9 cellular contexts compared by ENCODE assay signal in the genomic region with DNA sequence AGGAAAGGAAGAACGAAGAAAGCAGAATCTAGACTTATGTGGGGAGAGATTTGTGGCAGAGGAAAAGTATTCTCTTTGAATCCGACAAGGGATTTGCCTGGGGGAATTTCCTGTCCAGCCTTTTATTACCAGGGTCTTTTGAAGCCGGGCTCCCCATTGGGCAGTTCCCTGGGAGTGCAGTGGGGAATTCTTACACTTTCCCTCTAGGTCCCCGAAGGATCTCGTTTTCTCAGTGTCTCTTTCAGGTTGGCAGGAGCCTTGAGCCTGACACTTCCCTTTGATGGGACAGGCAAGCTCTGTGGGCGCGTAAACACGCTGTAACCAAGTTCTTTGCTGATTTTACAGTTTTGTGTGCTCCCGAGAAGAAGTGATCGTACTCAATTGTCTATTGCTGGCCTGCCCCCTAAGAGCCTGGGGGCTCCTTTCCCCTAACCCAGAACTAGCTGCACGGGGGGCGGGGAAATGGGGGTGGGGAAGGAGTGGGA.
A peak's percentile ranks its signal among the peaks of the same experiment; 100 is the strongest.
DNase-seq lines count a peak whose midpoint lies in the region; ATAC-seq and TF ChIP-seq lines count a peak whose summit lies in the region.
"Had no signal": no experiment of that assay in that cellular context is flagged by ENCODE, and none has a peak within 500 bp of the region (broad histone marks: within the 10 kb centered on the region; RNA-seq: fewer than 3 reads in every experiment).

No MANE protein-coding gene starts in this region.

- TF ChIP-seq CTCF in GM10266 (IDR thresholded peaks at IDR 0.05; ENCODE audit: control insufficient read depth, insufficient read depth, low read depth, missing control alignments): no peak
- no peak for TF ChIP-seq CTCF in foreskin fibroblast (IDR thresholded peaks at IDR 0.05; ENCODE audit: low read depth, low read length)
- no peak for TF ChIP-seq CTCF in retinal pigment epithelial cell (conservative IDR thresholded peaks at IDR 0.05; ENCODE audit: low read depth, low read length)

- H3K4me3 ChIP-seq in foreskin fibroblast (ENCODE audit: low read depth in 1 of 2, low read length in 2 of 2) (peak overlapping the region; percentile 61 to 83), retinal pigment epithelial cell (ENCODE audit: low read length) (peak overlapping the region; percentile 76)

- ATAC-seq in HG02852 (IDR thresholded peaks at IDR 0.05; ENCODE audit: unreplicated experiment) (no peak), GM21786 (IDR thresholded peaks at IDR 0.05; ENCODE audit: unreplicated experiment) (no peak), HG03045 (IDR thresholded peaks at IDR 0.05; ENCODE audit: unreplicated experiment) (no peak)
- ATAC-seq: activated CD4-positive, CD25-positive, alpha-beta regulatory T cell treated with anti-CD3 and anti-CD28 coated beads, Interleukin-2, amount 50 U/mL, for 24 hours had no signal

- DNase-seq in GM10266 (ENCODE audit: extremely low spot score): peak; percentile 46
- DNase-seq in NOMO-1 treated with dmso at 0.1 percent for 144 hours (lab: John Stamatoyannopoulos, UW; ENCODE audit: unreplicated experiment): peak; percentile 62
- peak in 1 of 2 donors; percentile 36 for DNase-seq in foreskin fibroblast
- DNase-seq in retinal pigment epithelial cell (ENCODE audit: low read depth): no peak
- no peak for DNase-seq in activated naive CD4-positive, alpha-beta T cell treated with Interleukin-2 at 50 U/mL for 16 hours

Comparison
In these comparisons a context has a peak if more than half of its experiments do, and no peak if none do; other contexts are left out.
1. DNase-seq: peak in GM10266 (single experiment) and NOMO-1 treated with dmso at 0.1 percent for 144 hours (single experiment); none in retinal pigment epithelial cell (single experiment) and activated naive CD4-positive, alpha-beta T cell treated with Interleukin-2 at 50 U/mL for 16 hours (single experiment).